Comparison of ENCODE assay signal across 25 cellular contexts in the genomic region with DNA sequence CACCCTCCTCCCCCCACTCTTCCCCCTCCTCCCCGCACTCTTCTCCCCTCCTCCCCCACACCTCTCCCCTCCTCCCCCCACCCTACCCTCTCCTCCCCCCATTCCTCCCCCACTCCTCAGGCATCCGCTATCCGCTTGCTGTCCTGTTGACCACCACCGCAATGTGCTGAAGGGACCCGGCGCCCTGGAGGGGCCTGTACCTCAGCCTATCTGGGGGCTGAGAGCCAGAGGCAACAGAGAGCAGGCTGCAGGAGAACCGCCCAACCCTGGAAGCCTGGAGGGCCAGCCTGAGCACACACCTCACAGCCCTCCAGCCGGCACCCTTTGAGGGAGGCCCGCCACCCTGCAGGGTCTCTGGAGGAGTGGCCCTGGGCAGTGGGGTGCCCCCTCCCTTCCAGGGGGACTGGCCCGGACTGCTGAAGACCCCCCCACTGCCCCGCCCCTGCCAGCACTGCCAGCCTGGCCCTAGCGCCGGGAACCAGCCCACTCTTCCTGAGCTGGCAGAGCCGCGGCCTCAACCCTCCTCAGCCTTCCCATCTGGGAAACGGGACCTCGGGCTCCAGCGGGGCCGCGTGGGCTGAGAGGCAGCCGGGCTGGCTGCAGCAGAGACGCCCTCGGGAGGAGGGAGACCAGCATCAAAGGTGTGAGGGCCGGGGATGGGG. TPM values are rescaled to one million over a fixed set of nuclear protein-coding genes. Genes with fewer than 3 reads are reported as not detected.
"Had no signal": no experiment of that assay in that cellular context is flagged by ENCODE, and none has a peak within 500 bp of the region (broad histone marks: within the 10 kb centered on the region; RNA-seq: fewer than 3 reads in every experiment).

No MANE protein-coding gene starts in this region.

- H3K36me3 ChIP-seq: esophagus squamous epithelium, gastrocnemius medialis, vagina had no signal

- H3K27ac ChIP-seq: esophagus squamous epithelium, gastrocnemius medialis, testis, vagina had no signal

- DNase-seq: activated CD4-positive, alpha-beta T cell treated with anti-CD3 and anti-CD28 coated beads, Interleukin-2, amount 50 U/mL, for 48 hours; activated effector memory CD4-positive, alpha-beta T cell treated with Interleukin-2 at 50 U/mL for 16 hours; activated naive CD4-positive, alpha-beta T cell treated with anti-CD3 and anti-CD28 coated beads for 36 hours; activated naive CD8-positive, alpha-beta T cell treated with anti-CD3 and anti-CD28 coated beads, Interleukin-2, amount 10 ng/mL, durations not matched to agents 7 days and 5 days; activated T-cell treated with anti-CD3 and anti-CD28 coated beads, Interleukin-2, amount 50 U/mL, for 72 hours; amniotic stem cell; cerebellar nuclear complex; cortex of kidney; esophagus squamous epithelium; gastrocnemius medialis; hippocampal formation; left ventricle myocardium superior; mammary epithelial cell; posterior cingulate gyrus; stimulated activated CD4-positive, alpha-beta T cell treated with anti-CD3 and anti-CD28 coated beads, Interleukin-15, amount 100 ng/mL, for 24 hours; testis; trophoblast cell had no signal

- H3K36me3 Mint-ChIP-seq: activated naive CD8-positive, alpha-beta T cell treated with anti-CD3 and anti-CD28 coated beads, Interleukin-2, amount 10 ng/mL, durations not matched to agents 7 days and 5 days; mesothelial cell of epicardium; natural killer cell treated with Interleukin-12 subunit alpha and Interleukin-12 subunit beta and Interleukin-15 and Interleukin-18, amount 100 ng/mL, for 72 hours; stimulated activated memory B cell treated with anti-CD40 and anti-IgM and Interleukin-4, amounts not matched to agents 10 μg/mL and 1 μg/mL and 100 μg/mL, for 72 hours had no signal

- H3K4me3 Mint-ChIP-seq: activated naive CD4-positive, alpha-beta T cell treated with anti-CD3 and anti-CD28 coated beads for 36 hours; activated naive CD8-positive, alpha-beta T cell treated with anti-CD3 and anti-CD28 coated beads, Interleukin-2, amount 10 ng/mL, durations not matched to agents 7 days and 5 days; activated T-cell treated with anti-CD3 and anti-CD28 coated beads, Interleukin-2, amount 50 U/mL, for 72 hours; endodermal cell; mesothelial cell of epicardium; natural killer cell treated with Interleukin-12 subunit alpha and Interleukin-12 subunit beta and Interleukin-15 and Interleukin-18, amount 100 ng/mL, for 72 hours; stimulated activated memory B cell treated with anti-CD40 and anti-IgM and Interleukin-4, amounts not matched to agents 10 μg/mL and 1 μg/mL and 100 μg/mL, for 72 hours; T-helper 2 cell treated with Interferon-gamma antibody and Interleukin-4, amounts not matched to agents 5 μg/mL and 100 μg/mL, for 36 hours had no signal

- H3K9me3 Mint-ChIP-seq: activated naive CD4-positive, alpha-beta T cell treated with anti-CD3 and anti-CD28 coated beads for 36 hours; activated naive CD8-positive, alpha-beta T cell treated with anti-CD3 and anti-CD28 coated beads, Interleukin-2, amount 10 ng/mL, durations not matched to agents 7 days and 5 days; activated T-cell treated with anti-CD3 and anti-CD28 coated beads, Interleukin-2, amount 50 U/mL, for 72 hours; endodermal cell; mesothelial cell of epicardium; natural killer cell treated with Interleukin-12 subunit alpha and Interleukin-12 subunit beta and Interleukin-15 and Interleukin-18, amount 100 ng/mL, for 72 hours; stimulated activated memory B cell treated with anti-CD40 and anti-IgM and Interleukin-4, amounts not matched to agents 10 μg/mL and 1 μg/mL and 100 μg/mL, for 72 hours; T-helper 2 cell treated with Interferon-gamma antibody and Interleukin-4, amounts not matched to agents 5 μg/mL and 100 μg/mL, for 36 hours had no signal

- H3K4me1 ChIP-seq: gastrocnemius medialis had no signal

- H3K4me3 ChIP-seq: gastrocnemius medialis, smooth muscle cell, testis, vagina had no signal

- H3K27me3 Mint-ChIP-seq: natural killer cell treated with Interleukin-12 subunit alpha and Interleukin-12 subunit beta and Interleukin-15 and Interleukin-18, amount 100 ng/mL, for 72 hours had no signal

- H3K9me3 ChIP-seq: esophagus squamous epithelium, gastrocnemius medialis, testis, vagina had no signal

- H3K27me3 ChIP-seq: testis, vagina had no signal

- H3K4me1 Mint-ChIP-seq: endodermal cell, mesothelial cell of epicardium had no signal

- ATAC-seq: activated T-cell treated with anti-CD3 and anti-CD28 coated beads, Interleukin-2, amount 50 U/mL, for 72 hours; gastrocnemius medialis; left ventricle myocardium superior; natural killer cell treated with Interleukin-12 subunit alpha and Interleukin-12 subunit beta and Interleukin-15 and Interleukin-18, amount 100 ng/mL, for 72 hours; sciatic nerve; stimulated activated memory B cell treated with anti-CD40 and anti-IgM and Interleukin-4, amounts not matched to agents 10 μg/mL and 1 μg/mL and 100 μg/mL, for 72 hours had no signal

- H3K27ac Mint-ChIP-seq: activated naive CD4-positive, alpha-beta T cell treated with anti-CD3 and anti-CD28 coated beads for 36 hours; activated naive CD8-positive, alpha-beta T cell treated with anti-CD3 and anti-CD28 coated beads, Interleukin-2, amount 10 ng/mL, durations not matched to agents 7 days and 5 days; activated T-cell treated with anti-CD3 and anti-CD28 coated beads, Interleukin-2, amount 50 U/mL, for 72 hours; endodermal cell; mesothelial cell of epicardium; natural killer cell treated with Interleukin-12 subunit alpha and Interleukin-12 subunit beta and Interleukin-15 and Interleukin-18, amount 100 ng/mL, for 72 hours; stimulated activated memory B cell treated with anti-CD40 and anti-IgM and Interleukin-4, amounts not matched to agents 10 μg/mL and 1 μg/mL and 100 μg/mL, for 72 hours; T-helper 2 cell treated with Interferon-gamma antibody and Interleukin-4, amounts not matched to agents 5 μg/mL and 100 μg/mL, for 36 hours had no signal

RNA-seq across cellular contexts. Expression of gene C1QTNF12, which starts 1.2 kb away (rescaled TPM):
- total RNA-seq: vagina had no signal

RNA-seq across cellular contexts. Expression of gene TNFRSF4, which starts 31.4 kb away (rescaled TPM):
- total RNA-seq: smooth muscle cell, vagina had no signal
